1 cellular context compared by ENCODE assay signal in the genomic region with DNA sequence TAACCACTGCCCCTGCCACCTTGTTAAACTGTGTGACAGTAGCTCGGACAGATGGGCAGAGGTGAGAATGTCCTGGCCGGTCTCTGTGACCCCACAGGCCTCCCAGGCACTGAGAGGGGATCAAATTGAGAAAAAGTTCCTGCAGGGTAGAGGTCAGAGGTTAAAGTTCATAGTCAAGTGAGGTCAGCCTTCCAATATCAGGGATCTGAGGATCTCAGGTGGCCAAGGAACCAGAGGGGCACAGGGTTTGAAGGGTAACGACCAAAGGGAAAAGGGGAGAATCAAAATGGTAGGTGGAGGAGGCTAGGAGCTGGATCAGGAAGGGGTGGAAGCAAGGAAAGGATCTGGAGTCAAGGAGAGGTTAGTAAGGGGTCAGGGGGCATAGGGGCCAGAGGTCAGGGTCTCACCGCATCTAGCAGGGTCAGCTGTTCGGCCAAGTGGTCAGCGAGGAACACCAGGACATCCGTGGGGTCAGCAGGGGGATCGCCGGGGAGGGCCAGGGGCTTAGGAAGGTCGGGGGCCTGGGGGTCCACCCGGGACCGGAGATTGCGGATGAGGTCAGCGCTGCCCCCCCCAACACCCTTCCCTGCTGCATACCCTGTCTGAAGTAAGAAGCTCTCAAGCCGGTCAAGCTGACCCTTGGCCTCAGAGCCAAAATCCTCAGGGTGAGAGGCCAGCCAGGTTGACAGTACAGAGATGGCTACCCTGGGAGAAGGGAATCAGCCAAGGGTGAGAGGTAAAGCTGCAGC.
TF ChIP-seq lines count a peak whose summit lies in the region.

No MANE protein-coding gene starts in this region.

TF ChIP-seq in GM12878, 131 proteins besides CTCF, POLR2A, EP300 and RAD21:
- no peak for TF ChIP-seq BCL11A (IDR thresholded peaks at IDR 0.05; ENCODE audit: low read depth, low read length)
- no peak for TF ChIP-seq NFXL1 (IDR thresholded peaks at IDR 0.05; ENCODE audit: borderline replicate concordance)
- TF ChIP-seq, protein P1, sequence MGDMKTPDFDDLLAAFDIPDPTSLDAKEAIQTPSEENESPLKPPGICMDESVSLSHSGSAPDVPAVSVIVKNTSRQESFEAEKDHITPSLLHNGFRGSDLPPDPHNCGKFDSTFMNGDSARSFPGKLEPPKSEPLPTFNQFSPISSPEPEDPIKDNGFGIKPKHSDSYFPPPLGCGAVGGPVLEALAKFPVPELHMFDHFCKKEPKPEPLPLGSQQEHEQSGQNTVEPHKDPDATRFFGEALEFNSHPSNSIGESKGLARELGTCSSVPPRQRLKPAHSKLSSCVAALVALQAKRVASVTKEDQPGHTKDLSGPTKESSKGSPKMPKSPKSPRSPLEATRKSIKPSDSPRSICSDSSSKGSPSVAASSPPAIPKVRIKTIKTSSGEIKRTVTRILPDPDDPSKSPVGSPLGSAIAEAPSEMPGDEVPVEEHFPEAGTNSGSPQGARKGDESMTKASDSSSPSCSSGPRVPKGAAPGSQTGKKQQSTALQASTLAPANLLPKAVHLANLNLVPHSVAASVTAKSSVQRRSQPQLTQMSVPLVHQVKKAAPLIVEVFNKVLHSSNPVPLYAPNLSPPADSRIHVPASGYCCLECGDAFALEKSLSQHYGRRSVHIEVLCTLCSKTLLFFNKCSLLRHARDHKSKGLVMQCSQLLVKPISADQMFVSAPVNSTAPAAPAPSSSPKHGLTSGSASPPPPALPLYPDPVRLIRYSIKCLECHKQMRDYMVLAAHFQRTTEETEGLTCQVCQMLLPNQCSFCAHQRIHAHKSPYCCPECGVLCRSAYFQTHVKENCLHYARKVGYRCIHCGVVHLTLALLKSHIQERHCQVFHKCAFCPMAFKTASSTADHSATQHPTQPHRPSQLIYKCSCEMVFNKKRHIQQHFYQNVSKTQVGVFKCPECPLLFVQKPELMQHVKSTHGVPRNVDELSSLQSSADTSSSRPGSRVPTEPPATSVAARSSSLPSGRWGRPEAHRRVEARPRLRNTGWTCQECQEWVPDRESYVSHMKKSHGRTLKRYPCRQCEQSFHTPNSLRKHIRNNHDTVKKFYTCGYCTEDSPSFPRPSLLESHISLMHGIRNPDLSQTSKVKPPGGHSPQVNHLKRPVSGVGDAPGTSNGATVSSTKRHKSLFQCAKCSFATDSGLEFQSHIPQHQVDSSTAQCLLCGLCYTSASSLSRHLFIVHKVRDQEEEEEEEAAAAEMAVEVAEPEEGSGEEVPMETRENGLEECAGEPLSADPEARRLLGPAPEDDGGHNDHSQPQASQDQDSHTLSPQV (IDR thresholded peaks at IDR 0.05) = no peak
- no peak for TF ChIP-seq ETV6 (conservative IDR thresholded peaks at IDR 0.05 in 1 of 2, IDR thresholded peaks at IDR 0.05 in 1 of 2; ENCODE audit: borderline replicate concordance in 1 of 2, low read depth in 1 of 2)
- TF ChIP-seq, protein P2, sequence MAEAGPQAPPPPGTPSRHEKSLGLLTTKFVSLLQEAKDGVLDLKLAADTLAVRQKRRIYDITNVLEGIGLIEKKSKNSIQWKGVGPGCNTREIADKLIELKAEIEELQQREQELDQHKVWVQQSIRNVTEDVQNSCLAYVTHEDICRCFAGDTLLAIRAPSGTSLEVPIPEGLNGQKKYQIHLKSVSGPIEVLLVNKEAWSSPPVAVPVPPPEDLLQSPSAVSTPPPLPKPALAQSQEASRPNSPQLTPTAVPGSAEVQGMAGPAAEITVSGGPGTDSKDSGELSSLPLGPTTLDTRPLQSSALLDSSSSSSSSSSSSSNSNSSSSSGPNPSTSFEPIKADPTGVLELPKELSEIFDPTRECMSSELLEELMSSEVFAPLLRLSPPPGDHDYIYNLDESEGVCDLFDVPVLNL (IDR thresholded peaks at IDR 0.05; ENCODE audit: low read depth, low read length) = no peak
- TF ChIP-seq ZNF622 (IDR thresholded peaks at IDR 0.05) = no peak
- TF ChIP-seq, protein P3, sequence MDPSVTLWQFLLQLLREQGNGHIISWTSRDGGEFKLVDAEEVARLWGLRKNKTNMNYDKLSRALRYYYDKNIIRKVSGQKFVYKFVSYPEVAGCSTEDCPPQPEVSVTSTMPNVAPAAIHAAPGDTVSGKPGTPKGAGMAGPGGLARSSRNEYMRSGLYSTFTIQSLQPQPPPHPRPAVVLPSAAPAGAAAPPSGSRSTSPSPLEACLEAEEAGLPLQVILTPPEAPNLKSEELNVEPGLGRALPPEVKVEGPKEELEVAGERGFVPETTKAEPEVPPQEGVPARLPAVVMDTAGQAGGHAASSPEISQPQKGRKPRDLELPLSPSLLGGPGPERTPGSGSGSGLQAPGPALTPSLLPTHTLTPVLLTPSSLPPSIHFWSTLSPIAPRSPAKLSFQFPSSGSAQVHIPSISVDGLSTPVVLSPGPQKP (IDR thresholded peaks at IDR 0.05; ENCODE audit: low read depth, low read length) = no peak
- TF ChIP-seq CREB1 (IDR thresholded peaks at IDR 0.05; ENCODE audit: low read depth) = no peak
- no peak for TF ChIP-seq BACH1 (IDR thresholded peaks at IDR 0.05; ENCODE audit: borderline replicate concordance)
- TF ChIP-seq RFX5 (IDR thresholded peaks at IDR 0.05; ENCODE audit: low read depth, low read length) = no peak
- TF ChIP-seq NR2C2 (IDR thresholded peaks at IDR 0.05; ENCODE audit: borderline replicate concordance, control insufficient read depth, insufficient read length, low read depth) = peak; percentile 14
- no peak for TF ChIP-seq SREBF1 (IDR thresholded peaks at IDR 0.05; ENCODE audit: low read length)
- peak; percentile 71 for TF ChIP-seq NR2C1 (IDR thresholded peaks at IDR 0.05)
- TF ChIP-seq TAF1 (IDR thresholded peaks at IDR 0.05; ENCODE audit: borderline replicate concordance, low read depth, low read length) = no peak
